In genomic region chr3:124078978-124079911, GRCh38 we compare ENCODE assay signal across 8 cellular contexts. TPM values are rescaled to one million over a fixed set of nuclear protein-coding genes. Genes with fewer than 3 reads are reported as not detected.
DNase-seq lines count a peak whose midpoint lies in the region; ATAC-seq, FAIRE-seq and TF ChIP-seq lines count a peak whose summit lies in the region.

No MANE protein-coding gene starts in this region.

- no peak for ATAC-seq in GM19035 (IDR thresholded peaks at IDR 0.05; ENCODE audit: unreplicated experiment)

- no peak for TF ChIP-seq POLR2A in endothelial cell of umbilical vein (IDR thresholded peaks at IDR 0.05; ENCODE audit: low read depth, low read length)

- POLR2A ChIA-PET in endothelial cell of umbilical vein (lab: Charles Lee): no interaction called here

- no peak for FAIRE-seq in D721Med (lab: Jason Lieb, UNC)
- peak; percentile 61 for FAIRE-seq in endothelial cell of umbilical vein (lab: Jason Lieb, UNC)

- H2AFZ ChIP-seq in OCI-LY1 (ENCODE audit: low read length) (no peak overlapping the region), endothelial cell of umbilical vein (ENCODE audit: low read depth, low read length) (no peak overlapping the region), neural cell (ENCODE audit: low read depth, low read length) (no peak overlapping the region)

- TF ChIP-seq RAD21 in neural cell (conservative IDR thresholded peaks at IDR 0.05): peak; percentile 48

- no peak for DNase-seq in D721Med (ENCODE audit: insufficient read length, low spot score)
- DNase-seq in HL-60 (ENCODE audit: low read depth in 1 of 2, low spot score in 1 of 2): peak in 1 of 2 experiments; percentile 5
- DNase-seq in endothelial cell of umbilical vein (ENCODE audit: low read depth, low spot score): peak; percentile 34
- DNase-seq in NCI-H226: no peak
- no peak for DNase-seq in activated CD4-positive, CD25-positive, alpha-beta regulatory T cell treated with anti-CD3 and anti-CD28 coated beads, Interleukin-2, amount 50 U/mL, for 72 hours

- H3K9me1 ChIP-seq in endothelial cell of umbilical vein (replicated peaks; ENCODE audit: control insufficient read depth, extremely low read depth, insufficient read depth, low read length): no peaks in the 10 kb centered on the region

- no peaks in the 10 kb centered on the region for H3K9me2 ChIP-seq in OCI-LY1 (ENCODE audit: low read depth, low read length)
- no peaks in the 10 kb centered on the region for H3K9me2 ChIP-seq in neural cell (ENCODE audit: insufficient read depth, low read length)

- dilution Hi-C loops in endothelial cell of umbilical vein (cut with MboI; ENCODE audit: extremely low pct_ligation_motif_present, low sequenced_read_pairs): no loop called here

- peak; percentile 76 for TF ChIP-seq CTCF in D721Med (IDR thresholded peaks at IDR 0.05; ENCODE audit: insufficient read depth, missing control alignments)
- TF ChIP-seq CTCF in HL-60 (IDR thresholded peaks at IDR 0.05; ENCODE audit: insufficient read depth, low read length): peak; percentile 17
- peak; percentile 60 for TF ChIP-seq CTCF in OCI-LY1 (IDR thresholded peaks at IDR 0.05; ENCODE audit: low read length)
- TF ChIP-seq CTCF in endothelial cell of umbilical vein (IDR thresholded peaks at IDR 0.05; ENCODE audit: extremely low read depth in 1 of 2, insufficient read depth in 1 of 2, low read depth in 1 of 2, low read length in 2 of 2): peak; percentile 29 to 58
- TF ChIP-seq CTCF in neural cell (IDR thresholded peaks at IDR 0.05; ENCODE audit: poor library complexity, severe bottlenecking): peak; percentile 54

- no peak overlapping the region for H3K9ac ChIP-seq in OCI-LY1 (ENCODE audit: low read length)
- no peak overlapping the region for H3K9ac ChIP-seq in endothelial cell of umbilical vein (replicated peaks; ENCODE audit: extremely low read depth, insufficient read depth, low read length)
- no peak overlapping the region for H3K9ac ChIP-seq in neural cell (ENCODE audit: low read length)

- H3K27me3 ChIP-seq in HL-60 (ENCODE audit: insufficient read depth, poor library complexity, severe bottlenecking): peaks cover 2% of the 10 kb centered on the region
- no peaks in the 10 kb centered on the region for H3K27me3 ChIP-seq in OCI-LY1 (ENCODE audit: insufficient read depth, low read length)
- H3K27me3 ChIP-seq in endothelial cell of umbilical vein (ENCODE audit: control insufficient read depth in 2 of 2, insufficient read depth in 2 of 2, low read length in 2 of 2): peaks cover 0 to 4% of the 10 kb centered on the region in 2 experiments
- H3K27me3 ChIP-seq in neural cell (ENCODE audit: insufficient read depth, low read depth, low read length): no peaks in the 10 kb centered on the region

- H3K4me3 ChIP-seq in HL-60 (replicated peaks; ENCODE audit: insufficient read depth, low read length) (no peak overlapping the region), OCI-LY1 (ENCODE audit: low read depth, low read length, poor library complexity, severe bottlenecking) (no peak overlapping the region), endothelial cell of umbilical vein (replicated peaks in 1 of 3; ENCODE audit: insufficient read depth in 1 of 3, low read depth in 1 of 3, low read length in 3 of 3) (no peak overlapping the region), neural cell (ENCODE audit: low read length) (no peak overlapping the region)

- H3F3A ChIP-seq in OCI-LY1 (ENCODE audit: insufficient read depth, low read length) (no peaks in the 10 kb centered on the region), neural cell (ENCODE audit: insufficient read depth, low read length, poor library complexity, severe bottlenecking) (no peaks in the 10 kb centered on the region)

- CTCF ChIA-PET in endothelial cell of umbilical vein (lab: Charles Lee): interaction anchor here (0.6 to 4.5 kb wide), 31 partner anchors 9 to 478 kb away, joined by 3 to 48 read pairs (median 5); partner anchors contain the start of gene KALRN

- H3K79me2 ChIP-seq in OCI-LY1 (ENCODE audit: insufficient read depth, low read length) (no peaks in the 10 kb centered on the region), endothelial cell of umbilical vein (ENCODE audit: control insufficient read depth, insufficient read depth, low read length) (no peaks in the 10 kb centered on the region), neural cell (replicated peaks; ENCODE audit: insufficient read depth, low read length) (peaks cover 64% of the 10 kb centered on the region)

- H3K4me1 ChIP-seq in OCI-LY1 (ENCODE audit: insufficient read depth, low read length, severe bottlenecking): no peaks in the 10 kb centered on the region
- no peaks in the 10 kb centered on the region for H3K4me1 ChIP-seq in endothelial cell of umbilical vein (ENCODE audit: control insufficient read depth, extremely low read depth, insufficient read depth, low read length)

- H3K9me3 ChIP-seq in OCI-LY1 (ENCODE audit: low read length): no peaks in the 10 kb centered on the region
- no peaks in the 10 kb centered on the region for H3K9me3 ChIP-seq in endothelial cell of umbilical vein (replicated peaks; ENCODE audit: control insufficient read depth, insufficient read depth, low read length)
- no peaks in the 10 kb centered on the region for H3K9me3 ChIP-seq in neural cell (ENCODE audit: low read length)

- H3K36me3 ChIP-seq in OCI-LY1 (ENCODE audit: insufficient read depth, low read length) (no peaks in the 10 kb centered on the region), endothelial cell of umbilical vein (ENCODE audit: control insufficient read depth in 2 of 2, extremely low read depth in 1 of 2, insufficient read depth in 2 of 2, low read length in 2 of 2) (no peaks in the 10 kb centered on the region), neural cell (ENCODE audit: insufficient read depth, low read length) (no peaks in the 10 kb centered on the region)

- no peaks in the 10 kb centered on the region for H4K20me1 ChIP-seq in OCI-LY1 (ENCODE audit: insufficient read depth, low read length)
- no peaks in the 10 kb centered on the region for H4K20me1 ChIP-seq in endothelial cell of umbilical vein (replicated peaks; ENCODE audit: control insufficient read depth, extremely low read depth, insufficient read depth, low read length)
- H4K20me1 ChIP-seq in neural cell (ENCODE audit: insufficient read depth): peaks cover 13% of the 10 kb centered on the region

- H3K27ac ChIP-seq in HL-60 (replicated peaks): no peak overlapping the region
- no peak overlapping the region for H3K27ac ChIP-seq in OCI-LY1 (ENCODE audit: low read depth, low read length, poor library complexity, severe bottlenecking)
- H3K27ac ChIP-seq in endothelial cell of umbilical vein (ENCODE audit: insufficient read depth, low read depth, low read length): no peak overlapping the region
- H3K27ac ChIP-seq in neural cell (ENCODE audit: low read length): no peak overlapping the region

- H3K4me2 ChIP-seq in OCI-LY1 (ENCODE audit: low read length): no peak overlapping the region
- no peak overlapping the region for H3K4me2 ChIP-seq in endothelial cell of umbilical vein (ENCODE audit: insufficient read depth, low read length)
- H3K4me2 ChIP-seq in neural cell (ENCODE audit: low read length): no peak overlapping the region

- intact Hi-C loops in endothelial cell of umbilical vein (cut with micrococcal nuclease): loop anchor here (1.0 to 5.0 kb wide), 5 partner anchors 19 to 388 kb away; partner anchors contain the start of gene KALRN

- no peak for TF ChIP-seq EP300 in neural cell (conservative IDR thresholded peaks at IDR 0.05; ENCODE audit: poor library complexity, severe bottlenecking)

- no TSS peak for BruUV-seq in endothelial cell of umbilical vein (replicated peaks; lab: Mats Ljungman, UMichigan)

TF ChIP-seq in endothelial cell of umbilical vein, 7 proteins besides CTCF, POLR2A, EP300 and RAD21:
- TF ChIP-seq MYC (IDR thresholded peaks at IDR 0.05; ENCODE audit: low read depth, low read length): no peak
- no peak for TF ChIP-seq EZH2 (IDR thresholded peaks at IDR 0.05; ENCODE audit: borderline replicate concordance, low read depth, low read length, severe bottlenecking)
- TF ChIP-seq MAX (IDR thresholded peaks at IDR 0.05; ENCODE audit: insufficient read depth, insufficient read length): no peak
- TF ChIP-seq POLR2AphosphoS5 (IDR thresholded peaks at IDR 0.05; ENCODE audit: insufficient read depth, low read depth, low read length): no peak
- no peak for TF ChIP-seq JUN (IDR thresholded peaks at IDR 0.05; ENCODE audit: borderline replicate concordance, insufficient read depth, insufficient read length, low read depth)
- TF ChIP-seq GATA2 (IDR thresholded peaks at IDR 0.05; ENCODE audit: insufficient read depth, insufficient read length, low read depth, low read length): no peak
- TF ChIP-seq FOS (IDR thresholded peaks at IDR 0.05; ENCODE audit: borderline replicate concordance, insufficient read depth, low read length): no peak

TF ChIP-seq in neural cell, 6 proteins besides CTCF, POLR2A, EP300 and RAD21 (continues in another document):
- no peak for TF ChIP-seq TAF1 (IDR thresholded peaks at IDR 0.05; ENCODE audit: low read depth)

RNA-seq across cellular contexts. Expression of gene KALRN, which starts 46.1 kb away (rescaled TPM):
- total RNA-seq in endothelial cell of umbilical vein: 16.2 and 19.6 TPM in 2 replicates
- polyA plus RNA-seq in endothelial cell of umbilical vein: 5.8 and 6.5 TPM in 2 replicates
- polyA plus RNA-seq in endothelial cell of umbilical vein (2011; cell fraction: cytosol; rRNA removed): 6.2 and 7.5 TPM in 2 replicates
- 24.5 and 32.1 TPM in 2 replicates for polyA plus RNA-seq in endothelial cell of umbilical vein (2011; cell fraction: nucleus; rRNA removed)
- 5.1 and 5.4 TPM in 2 replicates for polyA plus RNA-seq in endothelial cell of umbilical vein (2012)
- 44.0 and 58.3 TPM in 2 replicates for polyA minus RNA-seq in endothelial cell of umbilical vein
- not detected for polyA minus RNA-seq in endothelial cell of umbilical vein (2011; cell fraction: cytosol; rRNA and poly(A)+ RNA removed)
- polyA minus RNA-seq in endothelial cell of umbilical vein (2011; cell fraction: nucleus; rRNA and poly(A)+ RNA removed): 92.0 and 98.6 TPM in 2 replicates
- polyA plus RNA-seq in neural cell: 61.6 and 86.7 TPM in 2 replicates
- polyA minus RNA-seq in neural cell: 338 and 413 TPM in 2 replicates

Comparison
In these comparisons a context has a peak if more than half of its experiments do, and no peak if none do; other contexts are left out.
1. CTCF ChIP-seq: peak in every context shown above with its lines; median percentile 76 in D721Med; 60 in OCI-LY1; 54 in neural cell; 44 in endothelial cell of umbilical vein; 17 in HL-60.